ENCODE assay signal across 8 cellular contexts in genomic region chr14:102591944-102592772, GRCh38. TPM values are rescaled to one million over a fixed set of nuclear protein-coding genes. Genes with fewer than 3 reads are reported as not detected.
DNase-seq lines count a peak whose midpoint lies in the region; ATAC-seq and TF ChIP-seq lines count a peak whose summit lies in the region.

RCOR1 (plus strand) TSS chr14:102592649; CDS start chr14:102592887, 238 bp downstream.

- DNase-seq in ELF-1 (ENCODE audit: low read depth, low spot score) = peak; percentile 91
- peak; percentile 99 for DNase-seq in H7
- DNase-seq in RWPE2 (ENCODE audit: low spot score) = peak; percentile 98
- peak; percentile 97 for DNase-seq in activated T-helper 2 cell treated with anti-CD3 and anti-CD28 coated beads, Interferon-gamma antibody, Interleukin-2, Interleukin-4, amounts not matched to agents 10 μg/mL and 5 μg/mL and 100 μg/mL, durations not matched to agents 14 hours and 24 hours and 36 hours (ENCODE audit: low spot score)
- DNase-seq in fibroblast of mammary gland (ENCODE audit: low read depth) = peak; percentile 97
- DNase-seq in naive thymus-derived CD8-positive, alpha-beta T cell = peak; percentile 93 to 99 (median 98)
- peak; percentile 97 for DNase-seq in stimulated activated naive B cell treated with anti-CD40 and anti-IgM and Interleukin-4, amounts not matched to agents 10 μg/mL and 1 μg/mL and 100 μg/mL, for 72 hours

- H2AFZ ChIP-seq in Loucy (ENCODE audit: low read length) = peak within 1 kb of the TSS; percentile 71; the same call in 1 of the 2 replicates

- peaks cover 17% of the 10 kb centered on the region for H3K36me3 Mint-ChIP-seq in activated T-helper 2 cell treated with anti-CD3 and anti-CD28 coated beads, Interferon-gamma antibody, Interleukin-2, Interleukin-4, amounts not matched to agents 10 μg/mL and 5 μg/mL and 100 μg/mL, durations not matched to agents 14 hours and 24 hours and 36 hours (ENCODE audit: low read depth)
- H3K36me3 Mint-ChIP-seq in naive thymus-derived CD8-positive, alpha-beta T cell = peaks cover 0 to 4% (median 0%) of the 10 kb centered on the region in 3 donors
- peaks cover 3 to 7% of the 10 kb centered on the region in 2 donors for H3K36me3 Mint-ChIP-seq in stimulated activated naive B cell treated with anti-CD40 and anti-IgM and Interleukin-4, amounts not matched to agents 10 μg/mL and 1 μg/mL and 100 μg/mL, for 72 hours

- no peaks in the 10 kb centered on the region for H3K9me2 ChIP-seq in Loucy (replicated peaks; ENCODE audit: low read depth, low read length)

- POLR2A ChIA-PET in naive thymus-derived CD8-positive, alpha-beta T cell (lab: Charles Lee) = interaction anchor here (0.5 to 1.6 kb wide), 5 partner anchors 10 to 67 kb away, joined by 3 to 6 read pairs (median 3); no protein-coding TSS in a partner anchor

- H3K9me3 ChIP-seq in Loucy (ENCODE audit: insufficient read depth, low read depth, low read length) = no peaks in the 10 kb centered on the region
- H3K9me3 ChIP-seq in RWPE2 (ENCODE audit: severe bottlenecking) = no peaks in the 10 kb centered on the region

- peaks cover 21% of the 10 kb centered on the region for H4K20me1 ChIP-seq in Loucy (ENCODE audit: insufficient read depth, low read length, poor library complexity, severe bottlenecking)

- H3K9me3 Mint-ChIP-seq in activated T-helper 2 cell treated with anti-CD3 and anti-CD28 coated beads, Interferon-gamma antibody, Interleukin-2, Interleukin-4, amounts not matched to agents 10 μg/mL and 5 μg/mL and 100 μg/mL, durations not matched to agents 14 hours and 24 hours and 36 hours = no peaks in the 10 kb centered on the region
- no peaks in the 10 kb centered on the region for H3K9me3 Mint-ChIP-seq in naive thymus-derived CD8-positive, alpha-beta T cell
- H3K9me3 Mint-ChIP-seq in stimulated activated naive B cell treated with anti-CD40 and anti-IgM and Interleukin-4, amounts not matched to agents 10 μg/mL and 1 μg/mL and 100 μg/mL, for 72 hours = no peaks in the 10 kb centered on the region

- no peaks in the 10 kb centered on the region for H3K27me3 ChIP-seq in H7 (ENCODE audit: control insufficient read depth, insufficient read depth, low read length)
- H3K27me3 ChIP-seq in Loucy (ENCODE audit: insufficient read depth, low read length, poor library complexity, severe bottlenecking) = no peaks in the 10 kb centered on the region
- H3K27me3 ChIP-seq in RWPE2 (ENCODE audit: insufficient read depth, poor library complexity, severe bottlenecking) = no peaks in the 10 kb centered on the region

- peak within 1 kb of the TSS; percentile 97 for H3K4me2 ChIP-seq in Loucy (ENCODE audit: low read depth, low read length, poor library complexity, severe bottlenecking)

- no peaks in the 10 kb centered on the region for H3F3A ChIP-seq in Loucy (ENCODE audit: low read depth)

- H3K4me1 ChIP-seq in Loucy (ENCODE audit: insufficient read depth, low read length, poor library complexity, severe bottlenecking) (peaks cover 35% of the 10 kb centered on the region), RWPE2 (ENCODE audit: insufficient read depth, poor library complexity, severe bottlenecking) (peaks cover 16% of the 10 kb centered on the region)

- peaks cover 21% of the 10 kb centered on the region for H3K4me1 Mint-ChIP-seq in activated T-helper 2 cell treated with anti-CD3 and anti-CD28 coated beads, Interferon-gamma antibody, Interleukin-2, Interleukin-4, amounts not matched to agents 10 μg/mL and 5 μg/mL and 100 μg/mL, durations not matched to agents 14 hours and 24 hours and 36 hours (ENCODE audit: low read depth)
- peaks cover 15 to 30% (median 23%) of the 10 kb centered on the region in 4 donors for H3K4me1 Mint-ChIP-seq in naive thymus-derived CD8-positive, alpha-beta T cell
- peaks cover 12 to 47% of the 10 kb centered on the region in 2 donors for H3K4me1 Mint-ChIP-seq in stimulated activated naive B cell treated with anti-CD40 and anti-IgM and Interleukin-4, amounts not matched to agents 10 μg/mL and 1 μg/mL and 100 μg/mL, for 72 hours

- intact Hi-C loops in activated T-helper 2 cell treated with anti-CD3 and anti-CD28 coated beads, Interferon-gamma antibody, Interleukin-2, Interleukin-4, amounts not matched to agents 10 μg/mL and 5 μg/mL and 100 μg/mL, durations not matched to agents 14 hours and 24 hours and 36 hours (cut with micrococcal nuclease) = loop anchor here (5.0 kb wide), 3 partner anchors 40 to 275 kb away; partner anchors contain the start of genes TRAF3 and ZNF839

- H3K4me3 ChIP-seq in H7 (ENCODE audit: insufficient read depth, low read depth, low read length) (peak within 1 kb of the TSS; percentile 91), Loucy (ENCODE audit: low read length, poor library complexity, severe bottlenecking) (peak within 1 kb of the TSS; percentile 98), RWPE2 (ENCODE audit: severe bottlenecking) (peak within 1 kb of the TSS; percentile 99), fibroblast of mammary gland (ENCODE audit: control insufficient read depth, low read depth, low read length) (peak within 1 kb of the TSS; percentile 73)

- H3K4me3 Mint-ChIP-seq in activated T-helper 2 cell treated with anti-CD3 and anti-CD28 coated beads, Interferon-gamma antibody, Interleukin-2, Interleukin-4, amounts not matched to agents 10 μg/mL and 5 μg/mL and 100 μg/mL, durations not matched to agents 14 hours and 24 hours and 36 hours (ENCODE audit: low read depth) = peak within 1 kb of the TSS; percentile 91
- peak within 1 kb of the TSS; percentile 91 to 98 (median 94) for H3K4me3 Mint-ChIP-seq in naive thymus-derived CD8-positive, alpha-beta T cell
- peak within 1 kb of the TSS; percentile 96 to 100 for H3K4me3 Mint-ChIP-seq in stimulated activated naive B cell treated with anti-CD40 and anti-IgM and Interleukin-4, amounts not matched to agents 10 μg/mL and 1 μg/mL and 100 μg/mL, for 72 hours

- TF ChIP-seq CTCF in Loucy (conservative IDR thresholded peaks at IDR 0.05; ENCODE audit: low read length) (no peak), RWPE2 (IDR thresholded peaks at IDR 0.05; ENCODE audit: poor library complexity, severe bottlenecking) (no peak), fibroblast of mammary gland (conservative IDR thresholded peaks at IDR 0.05; ENCODE audit: control insufficient read depth, insufficient read depth, low read depth, low read length) (no peak)

- ATAC-seq in RWPE2 (ENCODE audit: low read depth) = peak; percentile 83
- peak; percentile 81 to 86 for ATAC-seq in naive thymus-derived CD8-positive, alpha-beta T cell
- ATAC-seq in stimulated activated naive B cell treated with anti-CD40 and anti-IgM and Interleukin-4, amounts not matched to agents 10 μg/mL and 1 μg/mL and 100 μg/mL, for 72 hours (replicated peaks) = peak; percentile 82 to 85

- H3K27me3 Mint-ChIP-seq in activated T-helper 2 cell treated with anti-CD3 and anti-CD28 coated beads, Interferon-gamma antibody, Interleukin-2, Interleukin-4, amounts not matched to agents 10 μg/mL and 5 μg/mL and 100 μg/mL, durations not matched to agents 14 hours and 24 hours and 36 hours (ENCODE audit: low read depth) = no peaks in the 10 kb centered on the region
- H3K27me3 Mint-ChIP-seq in naive thymus-derived CD8-positive, alpha-beta T cell = no peaks in the 10 kb centered on the region
- H3K27me3 Mint-ChIP-seq in stimulated activated naive B cell treated with anti-CD40 and anti-IgM and Interleukin-4, amounts not matched to agents 10 μg/mL and 1 μg/mL and 100 μg/mL, for 72 hours = no peaks in the 10 kb centered on the region

- H3K79me2 ChIP-seq in Loucy (ENCODE audit: insufficient read depth, low read length) = peaks cover 54% of the 10 kb centered on the region

- H3K9ac ChIP-seq in Loucy (ENCODE audit: low read depth, low read length, poor library complexity, severe bottlenecking) = peak within 1 kb of the TSS; percentile 98

- H3K36me3 ChIP-seq in H7 (replicated peaks; ENCODE audit: control insufficient read depth, insufficient read depth, low read length) (no peaks in the 10 kb centered on the region), Loucy (ENCODE audit: insufficient read depth, low read length) (no peaks in the 10 kb centered on the region), RWPE2 (ENCODE audit: low read depth) (peaks cover 25% of the 10 kb centered on the region)

- H3K27ac Mint-ChIP-seq in activated T-helper 2 cell treated with anti-CD3 and anti-CD28 coated beads, Interferon-gamma antibody, Interleukin-2, Interleukin-4, amounts not matched to agents 10 μg/mL and 5 μg/mL and 100 μg/mL, durations not matched to agents 14 hours and 24 hours and 36 hours = peak within 1 kb of the TSS; percentile 95
- peak within 1 kb of the TSS; percentile 86 to 98 (median 97) for H3K27ac Mint-ChIP-seq in naive thymus-derived CD8-positive, alpha-beta T cell
- peak within 1 kb of the TSS; percentile 100 for H3K27ac Mint-ChIP-seq in stimulated activated naive B cell treated with anti-CD40 and anti-IgM and Interleukin-4, amounts not matched to agents 10 μg/mL and 1 μg/mL and 100 μg/mL, for 72 hours

- peak within 1 kb of the TSS; percentile 92 for H3K27ac ChIP-seq in RWPE2 (ENCODE audit: poor library complexity, severe bottlenecking)

RNA-seq across cellular contexts. Expression of gene RCOR1, which starts in this region (rescaled TPM):
- 13.9 and 17.3 TPM in 2 replicates for total RNA-seq in H7 (2014; rRNA removed; shearing (Covaris generic))
- 22.2 and 24.3 TPM in 2 replicates for total RNA-seq in activated T-helper 2 cell treated with anti-CD3 and anti-CD28 coated beads, Interferon-gamma antibody, Interleukin-2, Interleukin-4, amounts not matched to agents 10 μg/mL and 5 μg/mL and 100 μg/mL, durations not matched to agents 14 hours and 24 hours and 36 hours
- 10 to 100 TPM; 21.7 to 24.0 TPM for total RNA-seq in naive thymus-derived CD8-positive, alpha-beta T cell
- 1 to 10 TPM in 2 of 3 donors, under 1 TPM in 1; 0.43 to 1.2 (median 1.2) TPM for polyA plus RNA-seq in naive thymus-derived CD8-positive, alpha-beta T cell

Comparison
In these comparisons a context has a peak if more than half of its experiments do, and no peak if none do; other contexts are left out.
1. Peak in every context shown above with its lines: DNase-seq, ATAC-seq, H3K4me3 ChIP-seq and H3K27ac ChIP-seq.